ENCODE assay signal across 15 cellular contexts in the genomic region with DNA sequence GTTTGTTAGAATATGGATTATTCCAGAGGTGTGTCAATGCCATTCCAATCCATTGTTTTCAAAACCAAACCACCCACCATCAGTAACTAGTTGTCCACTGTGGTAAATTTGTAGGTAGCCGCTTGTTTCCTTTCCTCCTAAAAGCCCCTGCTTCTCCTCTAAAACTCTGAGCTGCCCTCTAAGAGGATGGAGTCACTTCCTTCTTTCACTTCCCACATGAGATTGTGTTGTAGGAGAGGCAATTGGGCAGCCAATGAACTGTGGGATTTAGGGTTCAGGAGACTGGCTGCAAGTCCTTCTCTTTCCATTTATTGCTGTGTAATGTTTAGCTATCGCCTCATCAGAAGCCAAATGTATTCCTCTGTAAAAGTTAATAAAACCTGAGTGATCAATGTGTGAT.
"Had no signal": no experiment of that assay in that cellular context is flagged by ENCODE, and none has a peak within 500 bp of the region (broad histone marks: within the 10 kb centered on the region; RNA-seq: fewer than 3 reads in every experiment).

No MANE protein-coding gene starts in this region.

- H3K4me3 Mint-ChIP-seq: activated naive CD4-positive, alpha-beta T cell treated with anti-CD3 and anti-CD28 coated beads, Interleukin-2, amount 10 ng/mL, durations not matched to agents 7 days and 5 days; activated naive CD8-positive, alpha-beta T cell treated with anti-CD3 and anti-CD28 coated beads, Interleukin-2, amount 10 ng/mL, durations not matched to agents 7 days and 5 days; nephron had no signal

- H3K27me3 Mint-ChIP-seq: activated naive CD4-positive, alpha-beta T cell treated with anti-CD3 and anti-CD28 coated beads, Interleukin-2, amount 10 ng/mL, durations not matched to agents 7 days and 5 days had no signal

- H3K4me1 Mint-ChIP-seq: activated naive CD4-positive, alpha-beta T cell treated with anti-CD3 and anti-CD28 coated beads, Interleukin-2, amount 10 ng/mL, durations not matched to agents 7 days and 5 days; activated naive CD8-positive, alpha-beta T cell treated with anti-CD3 and anti-CD28 coated beads, Interleukin-2, amount 10 ng/mL, durations not matched to agents 7 days and 5 days had no signal

- H3K27ac Mint-ChIP-seq: activated naive CD4-positive, alpha-beta T cell treated with anti-CD3 and anti-CD28 coated beads, Interleukin-2, amount 10 ng/mL, durations not matched to agents 7 days and 5 days; activated naive CD8-positive, alpha-beta T cell treated with anti-CD3 and anti-CD28 coated beads, Interleukin-2, amount 10 ng/mL, durations not matched to agents 7 days and 5 days; nephron had no signal

- H3K36me3 Mint-ChIP-seq: activated naive CD4-positive, alpha-beta T cell treated with anti-CD3 and anti-CD28 coated beads, Interleukin-2, amount 10 ng/mL, durations not matched to agents 7 days and 5 days; activated naive CD8-positive, alpha-beta T cell treated with anti-CD3 and anti-CD28 coated beads, Interleukin-2, amount 10 ng/mL, durations not matched to agents 7 days and 5 days had no signal

- DNase-seq: activated CD4-positive, alpha-beta T cell treated with anti-CD3 and anti-CD28 coated beads for 4 hours; activated CD4-positive, alpha-beta T cell treated with anti-CD3 and anti-CD28 coated beads, Interleukin-2, amount 50 U/mL, for 4 hours; activated gamma-delta T cell; activated naive CD4-positive, alpha-beta T cell treated with anti-CD3 and anti-CD28 coated beads, Interleukin-2, amount 10 ng/mL, durations not matched to agents 7 days and 5 days; activated naive CD8-positive, alpha-beta T cell treated with anti-CD3 and anti-CD28 coated beads, Interleukin-2, amount 10 ng/mL, durations not matched to agents 7 days and 5 days; brain microvascular endothelial cell; islet precursor cell; left ventricle myocardium inferior; mesendoderm; mucosa of descending colon; posterior cingulate gyrus; right cardiac atrium; spleen; stimulated activated naive CD4-positive, alpha-beta T cell treated with Interleukin-2 at 50 U/mL for 16 hours had no signal
